Comparison of ENCODE assay signal across 12 cellular contexts in the genomic region with DNA sequence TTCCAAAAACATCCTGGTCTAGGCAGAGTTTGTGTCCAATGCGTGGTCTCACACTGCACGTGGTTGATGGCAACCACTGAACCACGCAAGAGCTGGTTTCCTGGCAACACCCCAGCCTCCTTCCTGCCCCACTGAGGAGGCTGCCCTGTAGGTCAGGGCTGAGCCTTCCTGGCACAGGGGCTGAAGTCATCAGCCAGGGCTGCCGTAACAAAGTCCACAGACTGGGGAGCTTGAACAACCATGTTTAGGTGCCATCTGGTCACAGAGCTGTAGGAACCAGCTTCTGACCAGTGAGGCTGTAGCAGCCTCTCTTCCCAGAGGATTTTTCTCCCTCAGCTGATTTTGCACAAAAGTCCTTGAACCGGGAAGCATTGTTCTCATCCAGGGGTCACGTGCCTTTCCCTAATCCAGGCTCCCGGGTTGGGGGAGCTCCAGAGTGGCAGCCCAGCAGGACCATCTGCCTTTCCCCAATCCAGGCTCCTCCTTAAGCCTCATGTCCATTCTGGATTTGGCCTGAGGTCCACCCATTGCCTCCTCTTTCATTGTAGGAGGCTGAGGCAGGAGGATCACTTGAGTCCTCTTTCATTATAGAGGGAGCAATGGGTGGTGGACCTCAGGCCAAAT. TPM values are rescaled to one million over a fixed set of nuclear protein-coding genes. Genes with fewer than 3 reads are reported as not detected.
"Had no signal": no experiment of that assay in that cellular context is flagged by ENCODE, and none has a peak within 500 bp of the region (broad histone marks: within the 10 kb centered on the region; RNA-seq: fewer than 3 reads in every experiment).

No MANE protein-coding gene starts in this region.

- H3K4me1 ChIP-seq: left lung, pancreas, transverse colon had no signal

- H3K27me3 ChIP-seq: brain microvascular endothelial cell, pancreas, transverse colon had no signal

- H3K4me3 ChIP-seq: dorsolateral prefrontal cortex, left lung, pancreas, SK-N-MC, skin epidermis, transverse colon had no signal

- DNase-seq: activated CD4-positive, alpha-beta T cell treated with anti-CD3 and anti-CD28 coated beads for 4 hours; activated T-cell treated with anti-CD3 and anti-CD28 coated beads, Interleukin-2, amount 50 U/mL, for 1 hour; brain microvascular endothelial cell; left lung; nephron progenitor cell; pancreas; T-helper 1 cell; transverse colon had no signal

- H3K27ac ChIP-seq: brain microvascular endothelial cell, dorsolateral prefrontal cortex, left lung, pancreas, SK-N-MC, skin epidermis, transverse colon had no signal

- H3K36me3 ChIP-seq: brain microvascular endothelial cell, left lung, pancreas, transverse colon had no signal

- H3K9me3 ChIP-seq: left lung, pancreas, transverse colon had no signal

RNA-seq across cellular contexts. Expression of gene CHST8, which starts 53.9 kb away (rescaled TPM):
- total RNA-seq: renal cortical epithelial cell, transverse colon had no signal
